In the genomic region with DNA sequence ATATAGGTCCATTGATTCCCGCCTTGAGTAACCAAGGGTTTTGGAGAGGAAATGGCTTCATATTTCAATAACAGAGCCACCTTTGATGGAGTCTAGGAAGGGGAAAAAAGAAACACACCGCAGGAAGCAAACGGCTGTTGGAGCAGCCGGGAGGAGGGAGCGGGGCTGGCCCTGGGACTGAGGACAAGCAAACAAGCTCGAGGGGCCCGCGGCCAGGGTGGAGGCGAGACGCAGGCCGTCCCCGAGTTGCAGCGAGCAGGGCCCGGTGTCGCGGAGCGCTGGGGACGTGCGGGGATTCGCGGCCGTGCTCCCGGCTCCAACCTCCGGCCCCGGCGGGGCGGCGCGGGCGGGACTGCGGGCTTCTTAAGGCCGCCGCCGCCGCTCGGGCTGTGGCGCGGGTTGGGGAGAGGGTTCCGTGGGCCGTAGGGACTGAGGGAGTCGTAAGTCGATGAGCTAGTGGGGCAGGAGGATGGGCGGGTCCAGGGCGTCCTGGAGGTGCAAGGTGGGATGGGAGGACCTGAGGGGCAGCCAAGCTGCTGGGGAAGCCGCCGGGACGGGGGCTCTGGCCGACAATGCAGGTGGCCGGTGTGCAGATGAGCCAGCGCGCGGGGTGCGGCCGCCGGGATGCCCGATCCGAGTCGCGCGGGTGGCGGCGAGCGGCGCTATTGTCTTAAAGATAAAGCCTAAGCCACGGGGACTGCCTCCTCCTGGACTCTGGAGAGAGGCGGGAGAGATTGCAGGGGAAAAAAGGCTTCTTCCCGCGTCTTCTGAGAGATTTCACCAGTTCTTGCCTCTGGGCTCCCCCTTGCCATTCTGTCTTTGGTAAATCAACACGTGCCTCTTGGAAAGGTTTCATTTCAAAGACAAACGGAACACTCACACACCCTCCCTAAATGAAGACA, we compare ENCODE assay signal across 8 cellular contexts. TPM values are rescaled to one million over a fixed set of nuclear protein-coding genes. Genes with fewer than 3 reads are reported as not detected.
A peak's percentile ranks its signal among the peaks of the same experiment; 100 is the strongest.
DNase-seq lines count a peak whose midpoint lies in the region; ATAC-seq and TF ChIP-seq lines count a peak whose summit lies in the region.

No MANE protein-coding gene starts in this region.

- H3K9me3 Mint-ChIP-seq in activated naive CD4-positive, alpha-beta T cell treated with anti-CD3 and anti-CD28 coated beads, Interleukin-2, amount 10 ng/mL, durations not matched to agents 7 days and 5 days: no peaks in the 10 kb centered on the region

- peak overlapping the region; percentile 36 to 58 for H3K4me3 ChIP-seq in right atrium auricular region

- peaks cover 6% of the 10 kb centered on the region for H3K4me1 Mint-ChIP-seq in activated naive CD4-positive, alpha-beta T cell treated with anti-CD3 and anti-CD28 coated beads, Interleukin-2, amount 10 ng/mL, durations not matched to agents 7 days and 5 days

- H3K36me3 ChIP-seq in right atrium auricular region: no peaks in the 10 kb centered on the region

- no peaks in the 10 kb centered on the region for H3K36me3 Mint-ChIP-seq in activated naive CD4-positive, alpha-beta T cell treated with anti-CD3 and anti-CD28 coated beads, Interleukin-2, amount 10 ng/mL, durations not matched to agents 7 days and 5 days

- intact Hi-C loops in posterior vena cava (cut with DNase I): no loop called here

- DNase-seq in activated naive CD4-positive, alpha-beta T cell treated with anti-CD3 and anti-CD28 coated beads, Interleukin-2, amount 10 ng/mL, durations not matched to agents 7 days and 5 days: no peak
- DNase-seq in activated naive CD4-positive, alpha-beta T cell (lab: John Stamatoyannopoulos, UW): no peak
- peak; percentile 61 for DNase-seq in NCI-H226
- peak; percentile 49 for DNase-seq in amniotic stem cell (lab: John Stamatoyannopoulos, UW)
- DNase-seq in right atrium auricular region (ENCODE audit: low spot score): peak; percentile 74
- DNase-seq in posterior vena cava (ENCODE audit: low spot score): peak; percentile 89

- H3K27me3 Mint-ChIP-seq in activated naive CD4-positive, alpha-beta T cell treated with anti-CD3 and anti-CD28 coated beads, Interleukin-2, amount 10 ng/mL, durations not matched to agents 7 days and 5 days: peaks cover 31% of the 10 kb centered on the region

- TF ChIP-seq CTCF in right atrium auricular region (IDR thresholded peaks at IDR 0.05): peak in 1 of 2 donors; percentile 55

- H3K27ac ChIP-seq in right atrium auricular region: peak overlapping the region; percentile 27 to 36

- peak overlapping the region; percentile 37 for H3K4me3 Mint-ChIP-seq in activated naive CD4-positive, alpha-beta T cell treated with anti-CD3 and anti-CD28 coated beads, Interleukin-2, amount 10 ng/mL, durations not matched to agents 7 days and 5 days

- H3K27me3 ChIP-seq in right atrium auricular region: peaks cover 0 to 6% of the 10 kb centered on the region in 2 donors

- CTCF ChIA-PET in activated naive CD4-positive, alpha-beta T cell treated with anti-CD3 and anti-CD28 coated beads, Interleukin-2, amount 10 ng/mL, durations not matched to agents 7 days and 5 days (lab: Charles Lee): no interaction called here

- no peaks in the 10 kb centered on the region for H3K9me3 ChIP-seq in right atrium auricular region

- ATAC-seq in HG02678 (IDR thresholded peaks at IDR 0.05; ENCODE audit: unreplicated experiment) (peak; percentile 55), GM18858 (IDR thresholded peaks at IDR 0.05; ENCODE audit: unreplicated experiment) (no peak)

- peaks cover 0 to 19% of the 10 kb centered on the region in 2 donors for H3K4me1 ChIP-seq in right atrium auricular region

- H3K27ac Mint-ChIP-seq in activated naive CD4-positive, alpha-beta T cell treated with anti-CD3 and anti-CD28 coated beads, Interleukin-2, amount 10 ng/mL, durations not matched to agents 7 days and 5 days: no peak overlapping the region

RNA-seq across cellular contexts. Expression of gene HAPLN1, which starts 1.5 kb away (rescaled TPM):
- total RNA-seq in right atrium auricular region (under 1 TPM; 0.12 to 0.19 TPM), posterior vena cava (under 1 TPM in 1 of 2 donors, not detected in 1; 0.14 TPM)

Comparison
In these comparisons a context has a peak if more than half of its experiments do, and no peak if none do; other contexts are left out.
1. DNase-seq: peak in NCI-H226 (single experiment), amniotic stem cell (single experiment), right atrium auricular region (single experiment) and posterior vena cava (single experiment); none in activated naive CD4-positive, alpha-beta T cell treated with anti-CD3 and anti-CD28 coated beads, Interleukin-2, amount 10 ng/mL, durations not matched to agents 7 days and 5 days (single experiment) and activated naive CD4-positive, alpha-beta T cell (0 of 4).